Comparison of ENCODE assay signal across 8 cellular contexts in genomic region chr1:211258310-211258755, GRCh38. TPM values are rescaled to one million over a fixed set of nuclear protein-coding genes. Genes with fewer than 3 reads are reported as not detected.
DNase-seq lines count a peak whose midpoint lies in the region; ATAC-seq and TF ChIP-seq lines count a peak whose summit lies in the region.

No MANE protein-coding gene starts in this region.

- no peaks in the 10 kb centered on the region for H3K9me3 ChIP-seq in T-helper 17 cell (ENCODE audit: control insufficient read depth, low read length, poor library complexity, severe bottlenecking)
- no peaks in the 10 kb centered on the region for H3K9me3 ChIP-seq in psoas muscle
- no peaks in the 10 kb centered on the region for H3K9me3 ChIP-seq in uterus

- intact Hi-C loops in left ventricle myocardium superior (cut with micrococcal nuclease) (no loop called here), psoas muscle (cut with DNase I) (loop anchor here in 1 of 2 donors (10.0 kb wide), 1 partner anchor 126 kb away; no protein-coding TSS in a partner anchor), uterus (cut with DNase I; ENCODE audit: low total_unique reads) (no loop called here)

- no peaks in the 10 kb centered on the region for H3K27me3 Mint-ChIP-seq in T-helper 17 cell

- H3K4me3 Mint-ChIP-seq in T-helper 17 cell, result peak overlapping the region; percentile 97

- peak; percentile 33 for ATAC-seq in HG02763 (IDR thresholded peaks at IDR 0.05; ENCODE audit: unreplicated experiment)
- ATAC-seq in T-helper 17 cell, result peak; percentile 18
- ATAC-seq in left ventricle myocardium superior, result peak; percentile 61
- ATAC-seq in psoas muscle, result peak; percentile 41 to 67 (median 58)

- H3K36me3 Mint-ChIP-seq in T-helper 17 cell (ENCODE audit: low read depth), result peaks cover 2% of the 10 kb centered on the region

- H3K4me1 ChIP-seq in psoas muscle (peaks cover 19% of the 10 kb centered on the region), uterus (peaks cover 0 to 3% of the 10 kb centered on the region in 2 donors)

- TF ChIP-seq POLR2A in uterus (IDR thresholded peaks at IDR 0.05), result no peak

- DNase-seq in GM06990 (ENCODE audit: extremely low read depth, insufficient read length), result peak; percentile 72
- DNase-seq in NCI-H146 (lab: John Stamatoyannopoulos, UW), result peak; percentile 83
- DNase-seq in T-helper 17 cell, result peak; percentile 39 to 41 (median 40)
- DNase-seq in amygdala (lab: John Stamatoyannopoulos, UW), result peak in 50 of 56 donors; percentile 3 to 76 (median 41)
- peak; percentile 88 for DNase-seq in left ventricle myocardium superior
- peak; percentile 84 to 91 for DNase-seq in psoas muscle
- peak; percentile 83 to 85 for DNase-seq in uterus

- peak overlapping the region; percentile 92 for H3K27ac ChIP-seq in psoas muscle
- H3K27ac ChIP-seq in uterus, result peak overlapping the region; percentile 97 to 100

- H3K4me1 Mint-ChIP-seq in T-helper 17 cell, result peaks cover 13% of the 10 kb centered on the region

- H3K36me3 ChIP-seq in GM06990 (ENCODE audit: control insufficient read depth, insufficient read depth, low read length) (no peaks in the 10 kb centered on the region), psoas muscle (ENCODE audit: insufficient read depth in 1 of 2, low read depth in 1 of 2) (peaks cover 0 to 14% of the 10 kb centered on the region in 2 donors), uterus (no peaks in the 10 kb centered on the region)

- peak overlapping the region; percentile 90 for H3K27ac Mint-ChIP-seq in T-helper 17 cell

- TF ChIP-seq CTCF in GM06990 (IDR thresholded peaks at IDR 0.05; ENCODE audit: insufficient read depth, low read length, poor library complexity, severe bottlenecking), result no peak
- no peak for TF ChIP-seq CTCF in psoas muscle (IDR thresholded peaks at IDR 0.05)
- TF ChIP-seq CTCF in uterus (IDR thresholded peaks at IDR 0.05), result no peak

- H3K4me3 ChIP-seq in GM06990 (replicated peaks; ENCODE audit: low read depth, low read length), result peak overlapping the region; percentile 79
- H3K4me3 ChIP-seq in psoas muscle, result peak overlapping the region; percentile 87
- peak overlapping the region; percentile 89 to 99 for H3K4me3 ChIP-seq in uterus

- WGBS in psoas muscle, 3 donors, result 0 to 1% (median 0%) methylated on average over 17 of the region's 17 CpGs

- no peaks in the 10 kb centered on the region for H3K27me3 ChIP-seq in GM06990 (replicated peaks; ENCODE audit: control insufficient read depth, insufficient read depth, low read length)
- H3K27me3 ChIP-seq in psoas muscle (ENCODE audit: insufficient read depth in 3 of 3, low read length in 2 of 3), result no peaks in the 10 kb centered on the region
- no peaks in the 10 kb centered on the region for H3K27me3 ChIP-seq in uterus

RNA-seq across cellular contexts. Expression of gene RCOR3, which starts 0.8 kb away (rescaled TPM):
- 10 to 100 TPM; 58.5 to 64.0 TPM for total RNA-seq in T-helper 17 cell
- 53.0 TPM for total RNA-seq in left ventricle myocardium superior
- 10 to 100 TPM; 67.4 to 95.7 (median 72.0) TPM for total RNA-seq in psoas muscle
- 10 to 100 TPM; 29.4 to 95.1 (median 62.6) TPM for polyA plus RNA-seq in psoas muscle
- total RNA-seq in uterus, result 10 to 100 TPM; 26.1 to 88.5 (median 39.8) TPM

Comparison
In these comparisons a context has a peak if more than half of its experiments do, and no peak if none do; other contexts are left out.
1. Peak in every context shown above with its lines: DNase-seq, ATAC-seq, H3K4me3 ChIP-seq and H3K27ac ChIP-seq.